Comparison of ENCODE assay signal across 34 cellular contexts in genomic region chrX:151692825-151693224, GRCh38. TPM values are rescaled to one million over a fixed set of nuclear protein-coding genes. Genes with fewer than 3 reads are reported as not detected.
"Had no signal": no experiment of that assay in that cellular context is flagged by ENCODE, and none has a peak within 500 bp of the region (broad histone marks: within the 10 kb centered on the region; RNA-seq: fewer than 3 reads in every experiment).

No MANE protein-coding gene starts in this region.

- H3K27ac Mint-ChIP-seq: naive thymus-derived CD4-positive, alpha-beta T cell; neural progenitor cell; stimulated activated memory B cell treated with anti-CD40 and anti-IgM and Interleukin-4, amounts not matched to agents 10 μg/mL and 1 μg/mL and 100 μg/mL, for 72 hours had no signal

- H3K4me1 Mint-ChIP-seq: stimulated activated memory B cell treated with anti-CD40 and anti-IgM and Interleukin-4, amounts not matched to agents 10 μg/mL and 1 μg/mL and 100 μg/mL, for 72 hours had no signal

- H3K27me3 ChIP-seq: colonic mucosa, foreskin keratinocyte, hepatocyte, upper lobe of right lung had no signal

- DNase-seq: colonic mucosa; dermis blood vessel endothelial cell; effector memory CD4-positive, alpha-beta T cell; foreskin keratinocyte; heart left ventricle; kidney; mesenchymal stem cell; midbrain; naive thymus-derived CD4-positive, alpha-beta T cell; right cardiac atrium; spleen; stimulated activated CD4-positive, alpha-beta T cell treated with anti-CD3 and anti-CD28 coated beads, Interleukin-4, amount 100 ng/mL, for 4 hours; stimulated activated naive CD8-positive, alpha-beta T cell treated with anti-CD3 and anti-CD28 coated beads, Interleukin-15, Interleukin-2, amounts not matched to agents 100 U/mL and 50 U/mL, for 24 hours; upper lobe of right lung; uterus had no signal

- H3K36me3 Mint-ChIP-seq: naive thymus-derived CD4-positive, alpha-beta T cell; neural progenitor cell; stimulated activated memory B cell treated with anti-CD40 and anti-IgM and Interleukin-4, amounts not matched to agents 10 μg/mL and 1 μg/mL and 100 μg/mL, for 72 hours had no signal

- H3K27ac ChIP-seq: colonic mucosa, esophagus muscularis mucosa, foreskin keratinocyte, gastroesophageal sphincter, heart left ventricle, hepatocyte, neural progenitor cell, parathyroid adenoma, prostate gland, skin epidermis, spleen, thoracic aorta, upper lobe of right lung, uterus had no signal

- H3K36me3 ChIP-seq: colonic mucosa, esophagus muscularis mucosa, gastroesophageal sphincter, heart left ventricle, neural progenitor cell, prostate gland, spleen, thoracic aorta, tibial nerve, upper lobe of right lung, uterus had no signal

- H3K4me1 ChIP-seq: colonic mucosa, foreskin keratinocyte, neural progenitor cell, parathyroid adenoma, prostate gland, spleen, tibial nerve, upper lobe of right lung, uterus had no signal

- H3K9me3 ChIP-seq: colonic mucosa, esophagus muscularis mucosa, gastroesophageal sphincter, heart left ventricle, prostate gland, spleen, thoracic aorta, tibial nerve, upper lobe of right lung, uterus had no signal

- H3K4me3 ChIP-seq: colonic mucosa, esophagus muscularis mucosa, gastroesophageal sphincter, heart left ventricle, hepatocyte, neural progenitor cell, prostate gland, skin epidermis, spleen, thoracic aorta, tibial nerve, upper lobe of right lung, uterus had no signal

- ATAC-seq: foreskin keratinocyte; gastroesophageal sphincter; heart left ventricle; left lobe of liver; naive thymus-derived CD4-positive, alpha-beta T cell; right cardiac atrium; stimulated activated memory B cell treated with anti-CD40 and anti-IgM and Interleukin-4, amounts not matched to agents 10 μg/mL and 1 μg/mL and 100 μg/mL, for 72 hours; stimulated activated naive CD8-positive, alpha-beta T cell treated with anti-CD3 and anti-CD28 coated beads, Interleukin-15, Interleukin-2, amounts not matched to agents 100 U/mL and 50 U/mL, for 24 hours; upper lobe of right lung had no signal

- H3K9me3 Mint-ChIP-seq: stimulated activated memory B cell treated with anti-CD40 and anti-IgM and Interleukin-4, amounts not matched to agents 10 μg/mL and 1 μg/mL and 100 μg/mL, for 72 hours had no signal

- H3K4me3 Mint-ChIP-seq: stimulated activated memory B cell treated with anti-CD40 and anti-IgM and Interleukin-4, amounts not matched to agents 10 μg/mL and 1 μg/mL and 100 μg/mL, for 72 hours had no signal

RNA-seq across cellular contexts. Expression of gene PRRG3, which starts 2.4 kb away (rescaled TPM):
- total RNA-seq: chondrocyte; dermis blood vessel endothelial cell; endothelial cell of umbilical vein; epithelial cell of proximal tubule; foreskin keratinocyte; lung microvascular endothelial cell; naive thymus-derived CD4-positive, alpha-beta T cell had no signal
- polyA plus RNA-seq: endothelial cell of umbilical vein; fibroblast of lung; foreskin keratinocyte; naive thymus-derived CD4-positive, alpha-beta T cell had no signal

RNA-seq across cellular contexts. Expression of gene FATE1, which starts 23.0 kb away (rescaled TPM):
- total RNA-seq: chondrocyte; colonic mucosa; dermis blood vessel endothelial cell; endothelial cell of umbilical vein; epithelial cell of proximal tubule; esophagus muscularis mucosa; fibroblast of lung; foreskin keratinocyte; hepatocyte; kidney; left lobe of liver; liver; lung microvascular endothelial cell; naive thymus-derived CD4-positive, alpha-beta T cell; osteoblast; spleen; thoracic aorta; tibial nerve; upper lobe of right lung; uterus had no signal
- polyA plus RNA-seq: endothelial cell of umbilical vein; fibroblast of lung; foreskin keratinocyte; hepatocyte; liver; naive thymus-derived CD4-positive, alpha-beta T cell had no signal

RNA-seq across cellular contexts. Expression of gene CNGA2, which starts 41.7 kb away (rescaled TPM):
- total RNA-seq: chondrocyte; colonic mucosa; dermis blood vessel endothelial cell; endothelial cell of umbilical vein; epithelial cell of proximal tubule; esophagus muscularis mucosa; fibroblast of lung; foreskin keratinocyte; gastroesophageal sphincter; heart left ventricle; hepatocyte; kidney; left lobe of liver; liver; lung microvascular endothelial cell; mucosa of gallbladder; naive thymus-derived CD4-positive, alpha-beta T cell; osteoblast; right cardiac atrium; spleen; thoracic aorta; tibial nerve; upper lobe of right lung; uterus had no signal
- polyA plus RNA-seq: endothelial cell of umbilical vein; fibroblast of lung; foreskin keratinocyte; heart left ventricle; hepatocyte; liver; naive thymus-derived CD4-positive, alpha-beta T cell; right cardiac atrium; spleen had no signal
